31 cellular contexts compared by ENCODE assay signal in the genomic region with DNA sequence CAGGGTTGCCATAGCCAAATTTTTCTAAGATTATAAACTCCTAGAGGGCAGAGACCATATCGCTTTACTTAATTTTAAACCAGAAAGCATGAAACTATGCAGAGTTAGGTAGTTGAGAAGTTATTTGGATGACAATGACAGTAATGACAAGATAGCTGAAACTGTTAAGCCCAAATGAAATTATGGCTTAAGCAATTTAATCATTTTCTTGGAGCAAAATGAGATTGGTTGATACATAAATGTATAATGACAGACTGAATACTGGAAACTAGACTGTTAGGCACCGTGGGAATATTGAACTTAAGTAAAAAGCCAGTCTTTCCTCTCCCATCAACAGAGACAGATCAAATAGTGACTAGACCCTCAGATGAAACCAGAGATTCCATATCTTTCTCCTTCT.
"Had no signal": no experiment of that assay in that cellular context is flagged by ENCODE, and none has a peak within 500 bp of the region (broad histone marks: within the 10 kb centered on the region; RNA-seq: fewer than 3 reads in every experiment).

No MANE protein-coding gene starts in this region.

- H3K4me1 Mint-ChIP-seq: naive thymus-derived CD8-positive, alpha-beta T cell; stimulated activated memory B cell treated with anti-CD40 and anti-IgM and Interleukin-4, amounts not matched to agents 10 μg/mL and 1 μg/mL and 100 μg/mL, for 72 hours; stimulated activated naive CD8-positive, alpha-beta T cell treated with anti-CD3 and anti-CD28 coated beads, Interleukin-15, amount 100 ng/mL, for 72 hours had no signal

- H3K9ac ChIP-seq: neural progenitor cell, parathyroid adenoma had no signal

- H3K36me3 ChIP-seq: neural progenitor cell, ovary, right lobe of liver, sigmoid colon, suprapubic skin, tibial artery, transverse colon, upper lobe of right lung, uterus had no signal

- H3K79me2 ChIP-seq: parathyroid adenoma had no signal

- H3K4me3 ChIP-seq: neural progenitor cell, ovary, psoas muscle, right lobe of liver, sigmoid colon, suprapubic skin, testis, tibial artery, transverse colon, upper lobe of right lung, uterus had no signal

- H2AFZ ChIP-seq: neural progenitor cell, parathyroid adenoma had no signal

- ATAC-seq: naive thymus-derived CD8-positive, alpha-beta T cell; natural killer cell treated with Interleukin-12 subunit alpha and Interleukin-12 subunit beta and Interleukin-15 and Interleukin-18, amount 100 ng/mL, for 72 hours; psoas muscle; right cardiac atrium; right lobe of liver; stimulated activated memory B cell treated with anti-CD40 and anti-IgM and Interleukin-4, amounts not matched to agents 10 μg/mL and 1 μg/mL and 100 μg/mL, for 72 hours; stimulated activated naive CD8-positive, alpha-beta T cell treated with anti-CD3 and anti-CD28 coated beads, Interleukin-15, amount 100 ng/mL, for 72 hours; stimulated activated naive CD8-positive, alpha-beta T cell treated with anti-CD3 and anti-CD28 coated beads, Interleukin-15, Interleukin-2, amounts not matched to agents 100 U/mL and 50 U/mL, for 24 hours; upper lobe of right lung had no signal

- H3K27ac Mint-ChIP-seq: naive thymus-derived CD8-positive, alpha-beta T cell; natural killer cell treated with Interleukin-12 subunit alpha and Interleukin-12 subunit beta and Interleukin-15 and Interleukin-18, amount 100 ng/mL, for 72 hours; nephron progenitor cell; neural progenitor cell; progenitor cell of endocrine pancreas; stimulated activated memory B cell treated with anti-CD40 and anti-IgM and Interleukin-4, amounts not matched to agents 10 μg/mL and 1 μg/mL and 100 μg/mL, for 72 hours; stimulated activated naive CD8-positive, alpha-beta T cell treated with anti-CD3 and anti-CD28 coated beads, Interleukin-15, amount 100 ng/mL, for 72 hours; type B pancreatic cell had no signal

- H3K4me3 Mint-ChIP-seq: naive thymus-derived CD8-positive, alpha-beta T cell; natural killer cell treated with Interleukin-12 subunit alpha and Interleukin-12 subunit beta and Interleukin-15 and Interleukin-18, amount 100 ng/mL, for 72 hours; nephron progenitor cell; neural progenitor cell; stimulated activated memory B cell treated with anti-CD40 and anti-IgM and Interleukin-4, amounts not matched to agents 10 μg/mL and 1 μg/mL and 100 μg/mL, for 72 hours; stimulated activated naive CD8-positive, alpha-beta T cell treated with anti-CD3 and anti-CD28 coated beads, Interleukin-15, amount 100 ng/mL, for 72 hours; type B pancreatic cell had no signal

- FAIRE-seq: small intestine had no signal

- H3K36me3 Mint-ChIP-seq: naive thymus-derived CD8-positive, alpha-beta T cell; neural progenitor cell; stimulated activated memory B cell treated with anti-CD40 and anti-IgM and Interleukin-4, amounts not matched to agents 10 μg/mL and 1 μg/mL and 100 μg/mL, for 72 hours; type B pancreatic cell had no signal

- H3K27me3 ChIP-seq: neural progenitor cell, ovary, right lobe of liver, sigmoid colon, suprapubic skin, testis, tibial artery, transverse colon, upper lobe of right lung, uterus had no signal

- H3K27me3 Mint-ChIP-seq: natural killer cell treated with Interleukin-12 subunit alpha and Interleukin-12 subunit beta and Interleukin-15 and Interleukin-18, amount 100 ng/mL, for 72 hours; progenitor cell of endocrine pancreas; stimulated activated memory B cell treated with anti-CD40 and anti-IgM and Interleukin-4, amounts not matched to agents 10 μg/mL and 1 μg/mL and 100 μg/mL, for 72 hours; stimulated activated naive CD8-positive, alpha-beta T cell treated with anti-CD3 and anti-CD28 coated beads, Interleukin-15, amount 100 ng/mL, for 72 hours; type B pancreatic cell had no signal

- DNase-seq: naive thymus-derived CD8-positive, alpha-beta T cell; nephron progenitor cell; occipital lobe; ovary; posterior cingulate gyrus; psoas muscle; right cardiac atrium; right lobe of liver; sigmoid colon; small intestine; stimulated activated CD4-positive, alpha-beta T cell treated with anti-CD3 and anti-CD28 coated beads, Interleukin-15, amount 100 ng/mL, for 24 hours; stimulated activated CD4-positive, alpha-beta T cell treated with anti-CD3 and anti-CD28 coated beads, Interleukin-2, amount 100 ng/mL, for 24 hours; stimulated activated CD4-positive, alpha-beta T cell treated with anti-CD3 and anti-CD28 coated beads, Interleukin-2, amount 100 ng/mL, for 48 hours; stimulated activated CD4-positive, alpha-beta T cell treated with anti-CD3 and anti-CD28 coated beads, Interleukin-4, amount 100 ng/mL, for 4 hours; stimulated activated CD8-positive, alpha-beta memory T cell treated with anti-CD3 and anti-CD28 coated beads, Interleukin-4, amount 100 ng/mL, for 48 hours; stimulated activated naive CD4-positive, alpha-beta T cell; stimulated activated naive CD8-positive, alpha-beta T cell treated with anti-CD3 and anti-CD28 coated beads, Interleukin-15, amount 100 ng/mL, for 72 hours; stimulated activated naive CD8-positive, alpha-beta T cell treated with anti-CD3 and anti-CD28 coated beads, Interleukin-15, Interleukin-2, amounts not matched to agents 100 U/mL and 50 U/mL, for 24 hours; substantia nigra; testis; tibial artery; transverse colon; upper lobe of right lung; uterus had no signal

- H3K27ac ChIP-seq: neural progenitor cell, ovary, parathyroid adenoma, psoas muscle, right lobe of liver, sigmoid colon, suprapubic skin, testis, tibial artery, transverse colon, upper lobe of right lung, uterus had no signal

- H3K4me1 ChIP-seq: neural progenitor cell, psoas muscle, right lobe of liver, sigmoid colon, suprapubic skin, testis, tibial artery, transverse colon, upper lobe of right lung, uterus had no signal

- H3K9me3 ChIP-seq: ovary, psoas muscle, right lobe of liver, sigmoid colon, suprapubic skin, testis, tibial artery, transverse colon, upper lobe of right lung, uterus had no signal

- H3K9me3 Mint-ChIP-seq: nephron progenitor cell had no signal

- H3K4me2 ChIP-seq: neural progenitor cell had no signal
